ENCODE assay signal across 24 cellular contexts in genomic region chrX:123971963-123972362, GRCh38. TPM values are rescaled to one million over a fixed set of nuclear protein-coding genes. Genes with fewer than 3 reads are reported as not detected.
DNase-seq lines count a peak whose midpoint lies in the region; ATAC-seq and TF ChIP-seq lines count a peak whose summit lies in the region.
"Had no signal": no experiment of that assay in that cellular context is flagged by ENCODE, and none has a peak within 500 bp of the region (broad histone marks: within the 10 kb centered on the region; RNA-seq: fewer than 3 reads in every experiment).

No MANE protein-coding gene starts in this region.

- H3K4me3 Mint-ChIP-seq in GM23338, result no peak overlapping the region
- no peak overlapping the region for H3K4me3 Mint-ChIP-seq in natural killer cell treated with Interleukin-12 subunit alpha and Interleukin-12 subunit beta and Interleukin-15 and Interleukin-18, amount 100 ng/mL, for 72 hours
- H3K4me3 Mint-ChIP-seq in CD4-positive, alpha-beta memory T cell, result peak overlapping the region in 2 of 8 donors; percentile 15 to 59
- H3K4me3 Mint-ChIP-seq: activated naive CD4-positive, alpha-beta T cell treated with anti-CD3 and anti-CD28 coated beads, Interleukin-2, amount 10 ng/mL, durations not matched to agents 7 days and 5 days had no signal

- peaks cover 100% of the 10 kb centered on the region for H3K79me2 ChIP-seq in GM23338 (replicated peaks; ENCODE audit: insufficient read depth)
- H3K79me2 ChIP-seq in smooth muscle cell (ENCODE audit: low read depth), result peaks cover 100% of the 10 kb centered on the region

- no peaks in the 10 kb centered on the region for H3K9me3 Mint-ChIP-seq in GM23338
- no peaks in the 10 kb centered on the region for H3K9me3 Mint-ChIP-seq in natural killer cell treated with Interleukin-12 subunit alpha and Interleukin-12 subunit beta and Interleukin-15 and Interleukin-18, amount 100 ng/mL, for 72 hours
- H3K9me3 Mint-ChIP-seq in CD4-positive, alpha-beta memory T cell, result peaks cover 0 to 2% (median 0%) of the 10 kb centered on the region in 8 donors
- H3K9me3 Mint-ChIP-seq: activated naive CD4-positive, alpha-beta T cell treated with anti-CD3 and anti-CD28 coated beads, Interleukin-2, amount 10 ng/mL, durations not matched to agents 7 days and 5 days had no signal

- H3K36me3 ChIP-seq in GM23338 (ENCODE audit: insufficient read depth), result no peaks in the 10 kb centered on the region
- H3K36me3 ChIP-seq in smooth muscle cell (ENCODE audit: low read depth), result no peaks in the 10 kb centered on the region
- H3K36me3 ChIP-seq in CD4-positive, alpha-beta memory T cell (ENCODE audit: insufficient read depth, low read length), result no peaks in the 10 kb centered on the region
- H3K36me3 ChIP-seq: HAP-1, thoracic aorta had no signal

- H3F3A ChIP-seq in GM23338 (replicated peaks; ENCODE audit: low read depth) (no peaks in the 10 kb centered on the region), smooth muscle cell (ENCODE audit: low read depth) (no peaks in the 10 kb centered on the region)

- H3K36me3 Mint-ChIP-seq in GM23338 (ENCODE audit: low read depth), result peaks cover 3% of the 10 kb centered on the region; the same call in 1 of the 3 replicates
- H3K36me3 Mint-ChIP-seq in natural killer cell treated with Interleukin-12 subunit alpha and Interleukin-12 subunit beta and Interleukin-15 and Interleukin-18, amount 100 ng/mL, for 72 hours, result no peaks in the 10 kb centered on the region
- H3K36me3 Mint-ChIP-seq in CD4-positive, alpha-beta memory T cell, result peaks cover 0 to 10% of the 10 kb centered on the region in 2 donors

- POLR2A ChIA-PET in CD4-positive, alpha-beta memory T cell (lab: Charles Lee; ENCODE audit: partially characterized antibody), result interaction anchor here (0.6 kb wide), 1 partner anchor 26 kb away, joined by 4 read pairs; no protein-coding TSS in a partner anchor

- H4K20me1 ChIP-seq in GM23338 (replicated peaks; ENCODE audit: insufficient read depth), result peaks cover 26% of the 10 kb centered on the region; the same call in 1 of the 2 replicates
- H4K20me1 ChIP-seq in smooth muscle cell (ENCODE audit: low read depth), result peaks cover 100% of the 10 kb centered on the region

- intact Hi-C loops in CD4-positive, alpha-beta memory T cell (cut with micrococcal nuclease), result no loop called here

- ATAC-seq in GM23338 (no peak), esophagus mucosa (no peak)
- ATAC-seq in natural killer cell treated with Interleukin-12 subunit alpha and Interleukin-12 subunit beta and Interleukin-15 and Interleukin-18, amount 100 ng/mL, for 72 hours, result peak in 1 of 2 donors; percentile 74

- H3K4me3 ChIP-seq in GM23338 (no peak overlapping the region), cardiac fibroblast (replicated peaks in 1 of 2; ENCODE audit: low read depth in 2 of 2, low read length in 2 of 2) (no peak overlapping the region), smooth muscle cell (no peak overlapping the region)
- no peak overlapping the region for H3K4me3 ChIP-seq in CD4-positive, alpha-beta memory T cell (ENCODE audit: low read length in 2 of 2)
- H3K4me3 ChIP-seq: HAP-1, lung, PC-9, SK-N-MC, thoracic aorta had no signal

- H3K9me2 ChIP-seq in GM23338 (ENCODE audit: insufficient read depth), result no peaks in the 10 kb centered on the region

- 89% methylated on average over 2 of the region's 3 CpGs for WGBS in smooth muscle cell (ENCODE audit: low lambda C conversion rate)

- TF ChIP-seq CTCF in GM23338 (conservative IDR thresholded peaks at IDR 0.05; ENCODE audit: low read depth in 2 of 2), result no peak
- no peak for TF ChIP-seq CTCF in cardiac fibroblast (IDR thresholded peaks at IDR 0.05; ENCODE audit: low read depth, low read length)
- no peak for TF ChIP-seq CTCF in smooth muscle cell (IDR thresholded peaks at IDR 0.05; ENCODE audit: borderline replicate concordance, insufficient read depth, poor library complexity, severe bottlenecking)

- no peak overlapping the region for H2AFZ ChIP-seq in GM23338
- no peak overlapping the region for H2AFZ ChIP-seq in smooth muscle cell (ENCODE audit: low read depth)
- H2AFZ ChIP-seq: PC-9 had no signal

- H3K4me1 ChIP-seq in GM23338 (ENCODE audit: insufficient read depth) (0 out of 2 replicates have a peak, but pooled peaks cover 4% of the 10 kb centered on the region), smooth muscle cell (ENCODE audit: low read depth) (no peaks in the 10 kb centered on the region)
- H3K4me1 ChIP-seq in CD4-positive, alpha-beta memory T cell (ENCODE audit: insufficient read depth, low read length), result peaks cover 49% of the 10 kb centered on the region

- DNase-seq in GM23338 (ENCODE audit: low spot score) (no peak), NOMO-1 (lab: John Stamatoyannopoulos, UW; ENCODE audit: unreplicated experiment in 2 of 2) (peak; percentile 53 to 73), cardiac fibroblast (ENCODE audit: low read depth in 2 of 2) (peak; percentile 30 to 53), mesenteric fat pad (ENCODE audit: low spot score) (no peak), smooth muscle cell (lab: John Stamatoyannopoulos, UW; ENCODE audit: unreplicated experiment) (no peak)
- no peak for DNase-seq in natural killer cell treated with Interleukin-12 subunit alpha and Interleukin-12 subunit beta and Interleukin-15 and Interleukin-18, amount 100 ng/mL, for 72 hours (ENCODE audit: low spot score)
- DNase-seq in CD4-positive, alpha-beta memory T cell, result no peak
- DNase-seq: activated CD4-positive, CD25-positive, alpha-beta regulatory T cell treated with anti-CD3 and anti-CD28 coated beads, Interleukin-2, amount 50 U/mL, for 72 hours; activated CD8-positive, alpha-beta memory T cell treated with anti-CD3 and anti-CD28 coated beads, Interleukin-2, amount 50 U/mL, for 48 hours; activated naive CD4-positive, alpha-beta T cell treated with anti-CD3 and anti-CD28 coated beads, Interleukin-2, amount 10 ng/mL, durations not matched to agents 7 days and 5 days; Calu3; cortex of kidney; EL; IMR-90; MM.1S; NCI-H2081; NCI-H524; PC-9; small intestine had no signal

- peaks cover 12% of the 10 kb centered on the region; the same call in 2 of the 3 replicates for H3K4me1 Mint-ChIP-seq in GM23338
- peaks cover 23 to 35% of the 10 kb centered on the region in 2 donors for H3K4me1 Mint-ChIP-seq in natural killer cell treated with Interleukin-12 subunit alpha and Interleukin-12 subunit beta and Interleukin-15 and Interleukin-18, amount 100 ng/mL, for 72 hours (ENCODE audit: low read depth in 2 of 2)
- peaks cover 27 to 57% (median 36%) of the 10 kb centered on the region in 4 donors for H3K4me1 Mint-ChIP-seq in CD4-positive, alpha-beta memory T cell

- H3K27me3 ChIP-seq in GM23338 (ENCODE audit: insufficient read depth) (no peaks in the 10 kb centered on the region), smooth muscle cell (ENCODE audit: low read depth) (no peaks in the 10 kb centered on the region)
- H3K27me3 ChIP-seq in CD4-positive, alpha-beta memory T cell (ENCODE audit: insufficient read depth, low read length), result no peaks in the 10 kb centered on the region

- H3K27me3 Mint-ChIP-seq in GM23338 (ENCODE audit: insufficient read depth, low read depth, poor library complexity), result no peaks in the 10 kb centered on the region
- no peaks in the 10 kb centered on the region for H3K27me3 Mint-ChIP-seq in natural killer cell treated with Interleukin-12 subunit alpha and Interleukin-12 subunit beta and Interleukin-15 and Interleukin-18, amount 100 ng/mL, for 72 hours
- no peaks in the 10 kb centered on the region for H3K27me3 Mint-ChIP-seq in CD4-positive, alpha-beta memory T cell
- H3K27me3 Mint-ChIP-seq: activated naive CD4-positive, alpha-beta T cell treated with anti-CD3 and anti-CD28 coated beads, Interleukin-2, amount 10 ng/mL, durations not matched to agents 7 days and 5 days had no signal

- CTCF ChIA-PET in CD4-positive, alpha-beta memory T cell (lab: Charles Lee; ENCODE audit: partially characterized antibody), result interaction anchor here (0.6 to 1.0 kb wide), 2 partner anchors 139 to 1239 kb away, joined by 3 read pairs; no protein-coding TSS in a partner anchor

- no peak overlapping the region for H3K9ac ChIP-seq in smooth muscle cell (ENCODE audit: low read depth)

- H3K27ac Mint-ChIP-seq in GM23338, result peak overlapping the region; percentile 14; the same call in 1 of the 2 replicates
- peak overlapping the region; percentile 37 to 74 for H3K27ac Mint-ChIP-seq in natural killer cell treated with Interleukin-12 subunit alpha and Interleukin-12 subunit beta and Interleukin-15 and Interleukin-18, amount 100 ng/mL, for 72 hours
- H3K27ac Mint-ChIP-seq in CD4-positive, alpha-beta memory T cell, result peak overlapping the region in 3 of 7 donors; percentile 19 to 39 (median 22)
- H3K27ac Mint-ChIP-seq: activated naive CD4-positive, alpha-beta T cell treated with anti-CD3 and anti-CD28 coated beads, Interleukin-2, amount 10 ng/mL, durations not matched to agents 7 days and 5 days had no signal

- H3K27ac ChIP-seq in GM23338 (ENCODE audit: low read depth), result no peak overlapping the region
- H3K27ac ChIP-seq in smooth muscle cell (ENCODE audit: low read depth), result no peak overlapping the region
- no peak overlapping the region for H3K27ac ChIP-seq in CD4-positive, alpha-beta memory T cell (ENCODE audit: low read depth, low read length)
- H3K27ac ChIP-seq: PC-9, SK-N-MC, thoracic aorta had no signal

- H3K4me2 ChIP-seq in GM23338 (no peak overlapping the region), smooth muscle cell (no peak overlapping the region)
- H3K4me2 ChIP-seq: PC-9 had no signal

- no peaks in the 10 kb centered on the region for H3K9me3 ChIP-seq in smooth muscle cell (replicated peaks; ENCODE audit: low read depth)
- no peaks in the 10 kb centered on the region for H3K9me3 ChIP-seq in CD4-positive, alpha-beta memory T cell (ENCODE audit: control insufficient read depth in 1 of 2, low read length in 2 of 2)
- H3K9me3 ChIP-seq: HAP-1, thoracic aorta had no signal

TF ChIP-seq in GM23338, 12 proteins besides CTCF, POLR2A, EP300 and RAD21 (continues in another document):
- no peak for TF ChIP-seq STAT1 (IDR thresholded peaks at IDR 0.05; ENCODE audit: unreplicated experiment)

RNA-seq across cellular contexts. Expression of gene STAG2, which starts 10.5 kb away (rescaled TPM):
- 92.8 and 94.0 TPM in 2 replicates for total RNA-seq in GM23338 (2014; rRNA removed; shearing (Covaris generic))
- 68.8 and 80.0 TPM in 2 replicates for polyA plus RNA-seq in GM23338 (2016; fragmentation: Nextera tagmentation; extraction: Ambion mirVana)
- 10 to 100 TPM; 89.4 to 96.9 TPM for total RNA-seq in natural killer cell treated with Interleukin-12 subunit alpha and Interleukin-12 subunit beta and Interleukin-15 and Interleukin-18, amount 100 ng/mL, for 72 hours
- total RNA-seq in mesenteric fat pad, result 52.0 TPM
- total RNA-seq in esophagus mucosa, result 40.6 TPM
- total RNA-seq in smooth muscle cell, result 62.4 and 68.7 TPM in 2 replicates
- polyA plus RNA-seq in smooth muscle cell, result 14.3 and 14.5 TPM in 2 replicates
- total RNA-seq in CD4-positive, alpha-beta memory T cell, result 100 to 1,000 TPM; 117 to 124 TPM
- polyA plus RNA-seq in CD4-positive, alpha-beta memory T cell, result 10 to 100 TPM; 47.8 to 57.4 TPM

Comparison
In these comparisons a context has a peak if more than half of its experiments do, and no peak if none do; other contexts are left out.
1. DNase-seq: peak in NOMO-1 (2 of 2) and cardiac fibroblast (2 of 2); none in GM23338 (single experiment), natural killer cell treated with Interleukin-12 subunit alpha and Interleukin-12 subunit beta and Interleukin-15 and Interleukin-18, amount 100 ng/mL, for 72 hours (single experiment), mesenteric fat pad (single experiment), smooth muscle cell (single experiment) and CD4-positive, alpha-beta memory T cell (0 of 5).